ENCODE assay signal across 1 cellular context in genomic region chr7:125661677-125662076, GRCh38.
TF ChIP-seq lines count a peak whose summit lies in the region.

No MANE protein-coding gene starts in this region.

TF ChIP-seq in endothelial cell of umbilical vein, 7 proteins besides CTCF, POLR2A, EP300 and RAD21:
- TF ChIP-seq POLR2AphosphoS5 (IDR thresholded peaks at IDR 0.05; ENCODE audit: insufficient read depth, low read depth, low read length) (no peak), GATA2 (IDR thresholded peaks at IDR 0.05; ENCODE audit: insufficient read depth, insufficient read length, low read depth, low read length) (no peak), JUN (IDR thresholded peaks at IDR 0.05; ENCODE audit: borderline replicate concordance, insufficient read depth, insufficient read length, low read depth) (no peak), EZH2 (IDR thresholded peaks at IDR 0.05; ENCODE audit: borderline replicate concordance, low read depth, low read length, severe bottlenecking) (no peak), FOS (IDR thresholded peaks at IDR 0.05; ENCODE audit: borderline replicate concordance, insufficient read depth, low read length) (no peak), MYC (IDR thresholded peaks at IDR 0.05; ENCODE audit: low read depth, low read length) (no peak)
- TF ChIP-seq, protein P1, sequence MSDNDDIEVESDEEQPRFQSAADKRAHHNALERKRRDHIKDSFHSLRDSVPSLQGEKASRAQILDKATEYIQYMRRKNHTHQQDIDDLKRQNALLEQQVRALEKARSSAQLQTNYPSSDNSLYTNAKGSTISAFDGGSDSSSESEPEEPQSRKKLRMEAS (IDR thresholded peaks at IDR 0.05; ENCODE audit: insufficient read depth, insufficient read length), result no peak
